Comparison of ENCODE assay signal across 27 cellular contexts in genomic region chr7:135666156-135666555, GRCh38. TPM values are rescaled to one million over a fixed set of nuclear protein-coding genes. Genes with fewer than 3 reads are reported as not detected.
DNase-seq lines count a peak whose midpoint lies in the region; ATAC-seq and TF ChIP-seq lines count a peak whose summit lies in the region.
"Had no signal": no experiment of that assay in that cellular context is flagged by ENCODE, and none has a peak within 500 bp of the region (broad histone marks: within the 10 kb centered on the region; RNA-seq: fewer than 3 reads in every experiment).

No MANE protein-coding gene starts in this region.

- ATAC-seq in GM18502 (IDR thresholded peaks at IDR 0.05; ENCODE audit: poor library complexity, unreplicated experiment) (no peak), HG02973 (IDR thresholded peaks at IDR 0.05; ENCODE audit: unreplicated experiment) (no peak)
- ATAC-seq: activated CD4-positive, CD25-positive, alpha-beta regulatory T cell treated with anti-CD3 and anti-CD28 coated beads, Interleukin-2, amount 50 U/mL, for 24 hours; K562; left lung; T-cell had no signal

- H3K4me1 ChIP-seq in neutrophil (ENCODE audit: control insufficient read depth in 1 of 2, insufficient read depth in 1 of 2, low read depth in 1 of 2, low read length in 1 of 2) = peaks cover 27% of the 10 kb centered on the region in 2 experiments

- H3K9me3 ChIP-seq in neutrophil = no peaks in the 10 kb centered on the region
- H3K9me3 ChIP-seq: esophagus squamous epithelium, left lung, SJCRH30 had no signal

- no peak overlapping the region for H3K4me3 Mint-ChIP-seq in CD14-positive monocyte
- no peak overlapping the region; the same call in 1 of the 2 replicates for H3K4me3 Mint-ChIP-seq in HFFc6
- no peak overlapping the region for H3K4me3 Mint-ChIP-seq in chondrocyte (ENCODE audit: unreplicated experiment)
- H3K4me3 Mint-ChIP-seq: activated CD4-positive, alpha-beta memory T cell treated with anti-CD3 and anti-CD28 coated beads, Interleukin-2, amount 10 ng/mL, durations not matched to agents 7 days and 5 days; activated naive CD4-positive, alpha-beta T cell treated with anti-CD3 and anti-CD28 coated beads, Interleukin-2, amount 10 ng/mL, durations not matched to agents 7 days and 5 days had no signal

- peak overlapping the region; percentile 20 for H3K27ac ChIP-seq in neutrophil
- H3K27ac ChIP-seq: cardiac muscle cell, esophagus squamous epithelium, left lung, SJCRH30 had no signal

- H3K27ac Mint-ChIP-seq in CD14-positive monocyte (peak overlapping the region; percentile 78 to 84 (median 80)), HFFc6 (peak overlapping the region; percentile 58), chondrocyte (ENCODE audit: unreplicated experiment) (peak overlapping the region; percentile 32)
- H3K27ac Mint-ChIP-seq: activated CD4-positive, alpha-beta memory T cell treated with anti-CD3 and anti-CD28 coated beads, Interleukin-2, amount 10 ng/mL, durations not matched to agents 7 days and 5 days; activated naive CD4-positive, alpha-beta T cell treated with anti-CD3 and anti-CD28 coated beads, Interleukin-2, amount 10 ng/mL, durations not matched to agents 7 days and 5 days; T-cell had no signal

- no peaks in the 10 kb centered on the region for H3K36me3 ChIP-seq in neutrophil
- H3K36me3 ChIP-seq: cardiac muscle cell, esophagus squamous epithelium, left lung had no signal

- TF ChIP-seq CTCF in CD14-positive monocyte (IDR thresholded peaks at IDR 0.05) (no peak), HFFc6 (IDR thresholded peaks at IDR 0.05) (no peak), chondrocyte (IDR thresholded peaks at IDR 0.05) (no peak), neutrophil (IDR thresholded peaks at IDR 0.05) (no peak)

- DNase-seq in CD14-positive monocyte (ENCODE audit: low spot score) (no peak), HFFc6 (no peak), chondrocyte (ENCODE audit: low spot score) (no peak), SKM-1 (lab: John Stamatoyannopoulos, UW; ENCODE audit: unreplicated experiment) (no peak), NCI-H446 (lab: John Stamatoyannopoulos, UW) (no peak)
- DNase-seq: ACHN; activated CD4-positive, alpha-beta memory T cell treated with anti-CD3 and anti-CD28 coated beads, Interleukin-2, amount 10 ng/mL, durations not matched to agents 7 days and 5 days; activated CD8-positive, alpha-beta memory T cell treated with anti-CD3 and anti-CD28 coated beads, Interleukin-2, amount 50 U/mL, for 48 hours; activated naive CD4-positive, alpha-beta T cell treated with anti-CD3 and anti-CD28 coated beads, Interleukin-2, amount 10 ng/mL, durations not matched to agents 7 days and 5 days; anterior cingulate cortex; dermis blood vessel endothelial cell; DMS79 treated with DMSO at 0.1 percent for 48 hours; esophagus squamous epithelium; left lung; naive B cell; NCI-H1417 treated with DMSO at 0.1 percent for 48 hours; NCI-H2081; NCI-H2227 treated with DMSO at 0.1 percent for 48 hours; NCI-H69; SJCRH30; T-cell had no signal

- H3K4me1 Mint-ChIP-seq in CD14-positive monocyte (peaks cover 38% of the 10 kb centered on the region), HFFc6 (ENCODE audit: low read depth) (peaks cover 67% of the 10 kb centered on the region), chondrocyte (ENCODE audit: low read depth) (peaks cover 64% of the 10 kb centered on the region)

- no peaks in the 10 kb centered on the region for H3K27me3 Mint-ChIP-seq in CD14-positive monocyte (ENCODE audit: low read depth in 3 of 3)
- H3K27me3 Mint-ChIP-seq in HFFc6 (ENCODE audit: insufficient read depth) = peaks cover 3% of the 10 kb centered on the region
- no peaks in the 10 kb centered on the region for H3K27me3 Mint-ChIP-seq in chondrocyte (ENCODE audit: low read depth)
- H3K27me3 Mint-ChIP-seq: activated CD4-positive, alpha-beta memory T cell treated with anti-CD3 and anti-CD28 coated beads, Interleukin-2, amount 10 ng/mL, durations not matched to agents 7 days and 5 days; activated naive CD4-positive, alpha-beta T cell treated with anti-CD3 and anti-CD28 coated beads, Interleukin-2, amount 10 ng/mL, durations not matched to agents 7 days and 5 days; naive B cell; T-cell had no signal

- no peaks in the 10 kb centered on the region for H3K27me3 ChIP-seq in neutrophil
- H3K27me3 ChIP-seq: cardiac muscle cell, esophagus squamous epithelium, left lung, SJCRH30 had no signal

- no peak overlapping the region for H3K4me3 ChIP-seq in neutrophil (ENCODE audit: low read depth in 1 of 2, low read length in 1 of 2)
- H3K4me3 ChIP-seq: cardiac muscle cell, esophagus squamous epithelium, K562, left lung, SJCRH30 had no signal

- peaks cover 0 to 4% (median 0%) of the 10 kb centered on the region in 7 donors for H3K9me3 Mint-ChIP-seq in CD14-positive monocyte
- peaks cover 4% of the 10 kb centered on the region; the same call in 1 of the 2 replicates for H3K9me3 Mint-ChIP-seq in HFFc6
- no peaks in the 10 kb centered on the region for H3K9me3 Mint-ChIP-seq in chondrocyte (ENCODE audit: low read depth)
- H3K9me3 Mint-ChIP-seq: activated CD4-positive, alpha-beta memory T cell treated with anti-CD3 and anti-CD28 coated beads, Interleukin-2, amount 10 ng/mL, durations not matched to agents 7 days and 5 days; activated naive CD4-positive, alpha-beta T cell treated with anti-CD3 and anti-CD28 coated beads, Interleukin-2, amount 10 ng/mL, durations not matched to agents 7 days and 5 days; T-cell had no signal

- H3K36me3 Mint-ChIP-seq in CD14-positive monocyte (peaks cover 13 to 17% of the 10 kb centered on the region in 2 donors), HFFc6 (ENCODE audit: low read depth) (peaks cover 44% of the 10 kb centered on the region), chondrocyte (ENCODE audit: low read depth) (peaks cover 4% of the 10 kb centered on the region)

- intact Hi-C loops in CD14-positive monocyte (cut with micrococcal nuclease) = loop anchor here (10.0 kb wide), 3 partner anchors 151 to 1021 kb away; partner anchors contain the start of genes BPGM (in 1 of the 2), CNOT4 (in 1 of the 2) and MTPN (in 1 of the 2)

RNA-seq across cellular contexts. Expression of gene STMP1, which starts 3.8 kb away (rescaled TPM):
- polyA plus RNA-seq in CD14-positive monocyte = 100 to 1,000 TPM in 1 of 2 donors, 10 to 100 TPM in 1; 88.8 to 108 TPM
- 10 to 100 TPM; 40.0 to 58.1 (median 51.7) TPM for total RNA-seq in HFFc6 (2021; fragmentation: NEBNext Ultra II Directional; extraction: Animal tissue kit (Norgen Biotek cat#: 25700))
- 34.7 to 53.0 TPM (median 36.7 TPM) in 3 replicates for total RNA-seq in chondrocyte
